11 cellular contexts compared by ENCODE assay signal in the genomic region with DNA sequence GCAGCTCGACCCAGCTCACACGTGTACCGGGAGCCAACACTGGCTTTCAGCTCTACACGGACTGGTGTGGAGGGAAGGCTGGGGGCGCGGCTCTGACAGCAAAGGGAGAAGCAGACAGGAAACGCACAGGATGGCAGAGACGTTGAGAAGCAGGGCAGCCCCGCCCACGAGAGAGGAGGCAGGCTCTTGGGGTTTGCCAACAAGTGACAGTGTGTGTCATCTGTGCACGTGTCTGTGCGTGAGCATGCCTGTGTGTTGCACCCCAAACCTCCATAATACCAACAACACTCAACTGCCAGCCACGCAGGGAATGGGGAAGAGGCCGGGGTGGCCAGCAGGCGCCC.
DNase-seq lines count a peak whose midpoint lies in the region; ATAC-seq, FAIRE-seq and TF ChIP-seq lines count a peak whose summit lies in the region.
"Had no signal": no experiment of that assay in that cellular context is flagged by ENCODE, and none has a peak within 500 bp of the region (broad histone marks: within the 10 kb centered on the region; RNA-seq: fewer than 3 reads in every experiment).

No MANE protein-coding gene starts in this region.

- FAIRE-seq in H54 (lab: Jason Lieb, UNC), result no peak

- H3K4me1 Mint-ChIP-seq in activated T-helper 2 cell treated with anti-CD3 and anti-CD28 coated beads, Interferon-gamma antibody, Interleukin-2, Interleukin-4, amounts not matched to agents 10 μg/mL and 5 μg/mL and 100 μg/mL, durations not matched to agents 14 hours and 24 hours and 36 hours (ENCODE audit: low read depth), result peaks cover 33% of the 10 kb centered on the region

- H3K4me1 ChIP-seq in thymus (ENCODE audit: control insufficient read depth, insufficient read depth, low read length) (peaks cover 9% of the 10 kb centered on the region), gastroesophageal sphincter (peaks cover 0 to 12% (median 0%) of the 10 kb centered on the region in 3 donors)
- H3K4me1 ChIP-seq: psoas muscle had no signal

- peaks cover 4% of the 10 kb centered on the region for H3K36me3 ChIP-seq in thymus (ENCODE audit: control insufficient read depth, insufficient read depth)
- H3K36me3 ChIP-seq in gastroesophageal sphincter, result peaks cover 0 to 25% of the 10 kb centered on the region in 2 donors

- TF ChIP-seq POLR2A in gastroesophageal sphincter (IDR thresholded peaks at IDR 0.05) (no peak), H54 (IDR thresholded peaks at IDR 0.05; ENCODE audit: low read depth, low read length) (no peak)

- H3K9me3 ChIP-seq in thymus (ENCODE audit: control insufficient read depth) (no peaks in the 10 kb centered on the region), gastroesophageal sphincter (no peaks in the 10 kb centered on the region)
- H3K9me3 ChIP-seq: psoas muscle had no signal

- no peaks in the 10 kb centered on the region for H3K27me3 ChIP-seq in thymus (ENCODE audit: control insufficient read depth, insufficient read depth)
- H3K27me3 ChIP-seq in gastroesophageal sphincter, result no peaks in the 10 kb centered on the region

- intact Hi-C loops in activated T-helper 2 cell treated with anti-CD3 and anti-CD28 coated beads, Interferon-gamma antibody, Interleukin-2, Interleukin-4, amounts not matched to agents 10 μg/mL and 5 μg/mL and 100 μg/mL, durations not matched to agents 14 hours and 24 hours and 36 hours (cut with micrococcal nuclease), result loop anchor here (1.0 to 5.0 kb wide), 3 partner anchors 34 to 142 kb away; partner anchors contain the start of gene DNAAF5
- intact Hi-C loops in posterior vena cava (cut with DNase I), result no loop called here

- WGBS in thymus, result 20% methylated on average over 15 of the region's 15 CpGs
- 80 to 100% methylated on average over 1 to 14 of the region's 15 CpGs for WGBS in gastroesophageal sphincter (ENCODE audit: low coverage in 1 of 2), 2 donors

- ATAC-seq in gastroesophageal sphincter, result no peak
- ATAC-seq: psoas muscle had no signal

- H3K9me3 Mint-ChIP-seq in activated T-helper 2 cell treated with anti-CD3 and anti-CD28 coated beads, Interferon-gamma antibody, Interleukin-2, Interleukin-4, amounts not matched to agents 10 μg/mL and 5 μg/mL and 100 μg/mL, durations not matched to agents 14 hours and 24 hours and 36 hours, result peaks cover 26% of the 10 kb centered on the region

- H3K27me3 Mint-ChIP-seq in activated T-helper 2 cell treated with anti-CD3 and anti-CD28 coated beads, Interferon-gamma antibody, Interleukin-2, Interleukin-4, amounts not matched to agents 10 μg/mL and 5 μg/mL and 100 μg/mL, durations not matched to agents 14 hours and 24 hours and 36 hours (ENCODE audit: low read depth), result no peaks in the 10 kb centered on the region

- H3K36me3 Mint-ChIP-seq in activated T-helper 2 cell treated with anti-CD3 and anti-CD28 coated beads, Interferon-gamma antibody, Interleukin-2, Interleukin-4, amounts not matched to agents 10 μg/mL and 5 μg/mL and 100 μg/mL, durations not matched to agents 14 hours and 24 hours and 36 hours (ENCODE audit: low read depth), result peaks cover 52% of the 10 kb centered on the region

- H3K4me3 Mint-ChIP-seq in activated T-helper 2 cell treated with anti-CD3 and anti-CD28 coated beads, Interferon-gamma antibody, Interleukin-2, Interleukin-4, amounts not matched to agents 10 μg/mL and 5 μg/mL and 100 μg/mL, durations not matched to agents 14 hours and 24 hours and 36 hours (ENCODE audit: low read depth), result peak overlapping the region; percentile 85

- DNase-seq in SIG-M5 treated with dmso at 0.1 percent for 504 hours (lab: John Stamatoyannopoulos, UW; ENCODE audit: unreplicated experiment) (peak; percentile 11), SIG-M5 (lab: John Stamatoyannopoulos, UW) (no peak), posterior vena cava (ENCODE audit: low spot score) (peak; percentile 84), epidermal melanocyte (ENCODE audit: insufficient read length, low spot score) (no peak), H54 (ENCODE audit: insufficient read length, low spot score) (no peak)
- DNase-seq in activated T-helper 2 cell treated with anti-CD3 and anti-CD28 coated beads, Interferon-gamma antibody, Interleukin-2, Interleukin-4, amounts not matched to agents 10 μg/mL and 5 μg/mL and 100 μg/mL, durations not matched to agents 14 hours and 24 hours and 36 hours (ENCODE audit: low spot score), result peak; percentile 88
- DNase-seq: foreskin melanocyte had no signal

- peak overlapping the region; percentile 95 for H3K27ac Mint-ChIP-seq in activated T-helper 2 cell treated with anti-CD3 and anti-CD28 coated beads, Interferon-gamma antibody, Interleukin-2, Interleukin-4, amounts not matched to agents 10 μg/mL and 5 μg/mL and 100 μg/mL, durations not matched to agents 14 hours and 24 hours and 36 hours

- TF ChIP-seq EP300 in gastroesophageal sphincter (IDR thresholded peaks at IDR 0.05), result no peak

- H3K27ac ChIP-seq in thymus (ENCODE audit: low read depth) (peak overlapping the region; percentile 96), gastroesophageal sphincter (no peak overlapping the region)
- H3K27ac ChIP-seq: 22Rv1, psoas muscle had no signal

- H3K4me3 ChIP-seq in thymus (ENCODE audit: low read length) (peak overlapping the region; percentile 53), gastroesophageal sphincter (no peak overlapping the region)
- H3K4me3 ChIP-seq: psoas muscle had no signal

- no peak for TF ChIP-seq CTCF in gastroesophageal sphincter (IDR thresholded peaks at IDR 0.05)

Comparison
In these comparisons a context has a peak if more than half of its experiments do, and no peak if none do; other contexts are left out.
1. DNase-seq: peak in SIG-M5 treated with dmso at 0.1 percent for 504 hours (single experiment), activated T-helper 2 cell treated with anti-CD3 and anti-CD28 coated beads, Interferon-gamma antibody, Interleukin-2, Interleukin-4, amounts not matched to agents 10 μg/mL and 5 μg/mL and 100 μg/mL, durations not matched to agents 14 hours and 24 hours and 36 hours (single experiment) and posterior vena cava (single experiment); none in SIG-M5 (single experiment), epidermal melanocyte (single experiment) and H54 (single experiment).